ENCODE assay signal across 40 cellular contexts in the genomic region with DNA sequence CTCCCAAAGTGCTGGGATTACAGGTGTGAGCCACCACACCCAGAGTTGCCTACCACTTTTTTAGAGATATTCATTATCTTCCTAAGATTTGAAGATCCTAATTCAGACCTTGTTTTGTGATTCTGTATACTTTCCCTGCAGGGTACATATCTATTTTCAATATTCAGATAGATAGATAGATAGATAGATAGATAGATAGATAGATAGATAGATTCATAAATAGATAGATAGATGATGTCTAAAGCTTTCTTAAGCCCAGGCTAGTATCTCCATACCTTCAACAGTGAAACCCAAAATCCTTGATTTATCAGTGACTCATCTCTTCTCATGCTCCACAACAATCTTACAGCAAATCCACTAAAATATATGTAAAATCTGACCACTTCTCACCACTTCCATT.
"Had no signal": no experiment of that assay in that cellular context is flagged by ENCODE, and none has a peak within 500 bp of the region (broad histone marks: within the 10 kb centered on the region; RNA-seq: fewer than 3 reads in every experiment).

No MANE protein-coding gene starts in this region.

- H3K4me3 ChIP-seq: adrenal gland, ascending aorta, body of pancreas, breast epithelium, cardiac muscle cell had no signal

- H3K4me3 Mint-ChIP-seq: activated naive CD4-positive, alpha-beta T cell treated with anti-CD3 and anti-CD28 coated beads for 36 hours; activated naive CD4-positive, alpha-beta T cell treated with anti-CD3 and anti-CD28 coated beads, Interleukin-2, amount 10 ng/mL, durations not matched to agents 7 days and 5 days; activated naive CD4-positive, alpha-beta T cell treated with anti-CD3 and anti-CD28 coated beads, Interleukin-2, amount 50 U/mL, for 24 hours; activated naive CD8-positive, alpha-beta T cell; activated naive CD8-positive, alpha-beta T cell treated with anti-CD3 and anti-CD28 coated beads for 36 hours; activated naive CD8-positive, alpha-beta T cell treated with anti-CD3 and anti-CD28 coated beads, Interleukin-2, amount 10 ng/mL, durations not matched to agents 7 days and 5 days; activated naive CD8-positive, alpha-beta T cell treated with anti-CD3 and anti-CD28 coated beads, Interleukin-2, amount 50 U/mL, for 24 hours; activated T-cell treated with anti-CD3 and anti-CD28 coated beads, Interleukin-2, amount 50 U/mL, for 24 hours; activated T-cell treated with anti-CD3 and anti-CD28 coated beads, Interleukin-2, amount 50 U/mL, for 4 hours; activated T-cell treated with anti-CD3 and anti-CD28 coated beads, Interleukin-2, amount 50 U/mL, for 72 hours; activated T-helper 1 cell treated with anti-CD3 and anti-CD28 coated beads, Interleukin-12 subunit alpha, Interleukin-12 subunit beta, Interleukin-2, Interleukin-4 antibody, amounts not matched to agents 30 ng/mL and 10 ng/mL and 1 ng/mL, durations not matched to agents 14 hours and 24 hours and 36 hours; activated T-helper 17 cell treated with anti-CD3 and anti-CD28 coated beads, Interleukin-2, amount 50 U/mL, for 72 hours; brain; central memory CD8-positive, alpha-beta T cell had no signal

- H3K27ac Mint-ChIP-seq: activated naive CD4-positive, alpha-beta T cell treated with anti-CD3 and anti-CD28 coated beads for 36 hours; activated naive CD4-positive, alpha-beta T cell treated with anti-CD3 and anti-CD28 coated beads, Interleukin-2, amount 10 ng/mL, durations not matched to agents 7 days and 5 days; activated naive CD4-positive, alpha-beta T cell treated with anti-CD3 and anti-CD28 coated beads, Interleukin-2, amount 50 U/mL, for 24 hours; activated naive CD4-positive, alpha-beta T cell treated with anti-CD3 and anti-CD28 coated beads, Interleukin-2, amount 50 U/mL, for 72 hours; activated naive CD8-positive, alpha-beta T cell; activated naive CD8-positive, alpha-beta T cell treated with anti-CD3 and anti-CD28 coated beads for 36 hours; activated naive CD8-positive, alpha-beta T cell treated with anti-CD3 and anti-CD28 coated beads, Interleukin-2, amount 10 ng/mL, durations not matched to agents 7 days and 5 days; activated naive CD8-positive, alpha-beta T cell treated with anti-CD3 and anti-CD28 coated beads, Interleukin-2, amount 50 U/mL, for 24 hours; activated T-cell treated with anti-CD3 and anti-CD28 coated beads, Interleukin-2, amount 50 U/mL, for 24 hours; activated T-cell treated with anti-CD3 and anti-CD28 coated beads, Interleukin-2, amount 50 U/mL, for 72 hours; activated T-helper 1 cell treated with anti-CD3 and anti-CD28 coated beads, Interleukin-12 subunit alpha, Interleukin-12 subunit beta, Interleukin-2, Interleukin-4 antibody, amounts not matched to agents 30 ng/mL and 10 ng/mL and 1 ng/mL, durations not matched to agents 14 hours and 24 hours and 36 hours; activated T-helper 17 cell treated with anti-CD3 and anti-CD28 coated beads, Interleukin-2, amount 50 U/mL, for 72 hours; activated T-helper 2 cell treated with anti-CD3 and anti-CD28 coated beads, Interferon-gamma antibody, Interleukin-2, Interleukin-4, amounts not matched to agents 10 μg/mL and 5 μg/mL and 100 μg/mL, durations not matched to agents 14 hours and 24 hours and 36 hours; brain had no signal

- H3K9me3 Mint-ChIP-seq: activated naive CD4-positive, alpha-beta T cell treated with anti-CD3 and anti-CD28 coated beads for 36 hours; activated naive CD4-positive, alpha-beta T cell treated with anti-CD3 and anti-CD28 coated beads, Interleukin-2, amount 50 U/mL, for 24 hours; activated naive CD8-positive, alpha-beta T cell treated with anti-CD3 and anti-CD28 coated beads for 36 hours; activated naive CD8-positive, alpha-beta T cell treated with anti-CD3 and anti-CD28 coated beads, Interleukin-2, amount 50 U/mL, for 24 hours; activated T-cell treated with anti-CD3 and anti-CD28 coated beads, Interleukin-2, amount 50 U/mL, for 24 hours; activated T-cell treated with anti-CD3 and anti-CD28 coated beads, Interleukin-2, amount 50 U/mL, for 4 hours; activated T-helper 17 cell treated with anti-CD3 and anti-CD28 coated beads, Interleukin-2, amount 50 U/mL, for 72 hours; central memory CD8-positive, alpha-beta T cell had no signal

- H3K27me3 Mint-ChIP-seq: activated naive CD4-positive, alpha-beta T cell treated with anti-CD3 and anti-CD28 coated beads, Interleukin-2, amount 10 ng/mL, durations not matched to agents 7 days and 5 days had no signal

- H3K36me3 ChIP-seq: adrenal gland, ascending aorta, brain microvascular endothelial cell, breast epithelium, cardiac muscle cell had no signal

- FAIRE-seq: astrocyte, bronchial epithelial cell had no signal

- H3K9me3 ChIP-seq: adrenal gland, ascending aorta, body of pancreas had no signal

- ATAC-seq: activated naive CD4-positive, alpha-beta T cell treated with anti-CD3 and anti-CD28 coated beads, Interleukin-2, amount 50 U/mL, for 72 hours; activated naive CD8-positive, alpha-beta T cell treated with anti-CD3 and anti-CD28 coated beads, Interleukin-2, amount 50 U/mL, for 24 hours; activated T-cell treated with anti-CD3 and anti-CD28 coated beads, Interleukin-2, amount 50 U/mL, for 4 hours; activated T-cell treated with anti-CD3 and anti-CD28 coated beads, Interleukin-2, amount 50 U/mL, for 72 hours; activated T-helper 17 cell treated with anti-CD3 and anti-CD28 coated beads, Interleukin-2, amount 50 U/mL, for 72 hours; body of pancreas had no signal

- H3K36me3 Mint-ChIP-seq: activated naive CD4-positive, alpha-beta T cell treated with anti-CD3 and anti-CD28 coated beads, Interleukin-2, amount 10 ng/mL, durations not matched to agents 7 days and 5 days; activated naive CD8-positive, alpha-beta T cell treated with anti-CD3 and anti-CD28 coated beads, Interleukin-2, amount 10 ng/mL, durations not matched to agents 7 days and 5 days; brain had no signal

- H3K4me1 ChIP-seq: adrenal gland, ascending aorta, body of pancreas, breast epithelium had no signal

- H3K4me1 Mint-ChIP-seq: activated naive CD4-positive, alpha-beta T cell treated with anti-CD3 and anti-CD28 coated beads, Interleukin-2, amount 10 ng/mL, durations not matched to agents 7 days and 5 days; activated naive CD4-positive, alpha-beta T cell treated with anti-CD3 and anti-CD28 coated beads, Interleukin-2, amount 50 U/mL, for 24 hours; activated naive CD8-positive, alpha-beta T cell treated with anti-CD3 and anti-CD28 coated beads for 36 hours; activated naive CD8-positive, alpha-beta T cell treated with anti-CD3 and anti-CD28 coated beads, Interleukin-2, amount 10 ng/mL, durations not matched to agents 7 days and 5 days; activated naive CD8-positive, alpha-beta T cell treated with anti-CD3 and anti-CD28 coated beads, Interleukin-2, amount 50 U/mL, for 24 hours; activated T-helper 17 cell treated with anti-CD3 and anti-CD28 coated beads, Interleukin-2, amount 50 U/mL, for 72 hours; brain; central memory CD8-positive, alpha-beta T cell had no signal

- H3K27me3 ChIP-seq: adrenal gland, ascending aorta, body of pancreas, brain microvascular endothelial cell, breast epithelium, cardiac muscle cell had no signal

- DNase-seq: activated effector memory CD4-positive, alpha-beta T cell treated with anti-CD3 and anti-CD28 coated beads, Interleukin-2, amount 50 U/mL, for 16 hours; activated effector memory CD4-positive, alpha-beta T cell treated with Interleukin-2 at 50 U/mL for 16 hours; activated gamma-delta T cell; activated gamma-delta T cell treated with Interleukin-2 at 50 U/mL for 16 hours; activated naive CD4-positive, alpha-beta T cell; activated naive CD4-positive, alpha-beta T cell treated with anti-CD3 and anti-CD28 coated beads for 36 hours; activated naive CD4-positive, alpha-beta T cell treated with anti-CD3 and anti-CD28 coated beads, Interleukin-2, amount 10 ng/mL, durations not matched to agents 7 days and 5 days; activated naive CD4-positive, alpha-beta T cell treated with anti-CD3 and anti-CD28 coated beads, Interleukin-2, amount 50 U/mL, for 16 hours; activated naive CD4-positive, alpha-beta T cell treated with Interleukin-2 at 50 U/mL for 16 hours; activated naive CD8-positive, alpha-beta T cell treated with anti-CD3 and anti-CD28 coated beads for 36 hours; activated naive CD8-positive, alpha-beta T cell treated with anti-CD3 and anti-CD28 coated beads, Interleukin-2, amount 10 ng/mL, durations not matched to agents 7 days and 5 days; activated naive CD8-positive, alpha-beta T cell treated with anti-CD3 and anti-CD28 coated beads, Interleukin-2, amount 50 U/mL, for 24 hours; activated T-cell treated with anti-CD3 and anti-CD28 coated beads, Interleukin-2, amount 50 U/mL, for 1 hour; activated T-cell treated with anti-CD3 and anti-CD28 coated beads, Interleukin-2, amount 50 U/mL, for 24 hours; activated T-cell treated with anti-CD3 and anti-CD28 coated beads, Interleukin-2, amount 50 U/mL, for 4 hours; activated T-cell treated with anti-CD3 and anti-CD28 coated beads, Interleukin-2, amount 50 U/mL, for 48 hours; activated T-cell treated with anti-CD3 and anti-CD28 coated beads, Interleukin-2, amount 50 U/mL, for 72 hours; adrenal gland; amniotic stem cell; amygdala; anterior cingulate cortex; aorta; body of pancreas; brain microvascular endothelial cell; caudate nucleus; central memory CD4-positive, alpha-beta T cell; cerebellar nuclear complex had no signal

- H3K27ac ChIP-seq: adrenal gland, ascending aorta, body of pancreas, brain microvascular endothelial cell, breast epithelium, cardiac muscle cell had no signal
